31 cellular contexts compared by ENCODE assay signal in the genomic region with DNA sequence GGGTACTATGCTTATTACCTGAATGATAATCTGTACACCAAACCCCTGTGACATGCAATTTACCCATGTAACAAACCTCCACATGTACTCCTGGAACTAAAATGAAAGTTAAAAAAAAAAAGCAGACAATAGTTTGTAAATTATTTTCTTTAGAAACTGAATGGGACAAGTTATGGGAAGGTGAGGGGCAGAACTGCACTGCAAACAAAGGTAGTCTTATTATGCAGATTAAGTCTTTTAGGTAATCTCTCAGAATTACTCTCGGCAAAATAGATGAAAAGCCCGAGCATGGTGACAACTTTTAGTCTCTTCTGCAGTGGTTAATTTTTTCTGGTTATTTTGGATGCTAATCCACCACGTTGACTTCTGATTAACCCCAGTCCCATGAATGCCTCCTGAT.
"Had no signal": no experiment of that assay in that cellular context is flagged by ENCODE, and none has a peak within 500 bp of the region (broad histone marks: within the 10 kb centered on the region; RNA-seq: fewer than 3 reads in every experiment).

No MANE protein-coding gene starts in this region.

- H3K36me3 ChIP-seq: neural progenitor cell, ovary, uterus had no signal

- H3K9ac ChIP-seq: neural progenitor cell, parathyroid adenoma had no signal

- H3K27ac ChIP-seq: neural progenitor cell, ovary, parathyroid adenoma, psoas muscle, skin epidermis, spleen, suprapubic skin, testis, tibial artery, transverse colon, upper lobe of right lung, uterus had no signal

- H3K4me1 ChIP-seq: neural progenitor cell, parathyroid adenoma, psoas muscle, uterus had no signal

- H3K4me3 Mint-ChIP-seq: natural killer cell; nephron; neural progenitor cell; stimulated activated memory B cell treated with anti-CD40 and anti-IgM and Interleukin-4, amounts not matched to agents 10 μg/mL and 1 μg/mL and 100 μg/mL, for 72 hours; stimulated activated naive CD8-positive, alpha-beta T cell treated with anti-CD3 and anti-CD28 coated beads, Interleukin-15, amount 100 ng/mL, for 72 hours; type B pancreatic cell had no signal

- H3K9me3 Mint-ChIP-seq: natural killer cell, type B pancreatic cell had no signal

- H3K4me1 Mint-ChIP-seq: nephron, neural progenitor cell had no signal

- H3K27me3 Mint-ChIP-seq: progenitor cell of endocrine pancreas; stimulated activated memory B cell treated with anti-CD40 and anti-IgM and Interleukin-4, amounts not matched to agents 10 μg/mL and 1 μg/mL and 100 μg/mL, for 72 hours; stimulated activated naive CD8-positive, alpha-beta T cell treated with anti-CD3 and anti-CD28 coated beads, Interleukin-15, amount 100 ng/mL, for 72 hours had no signal

- H3K4me3 ChIP-seq: neural progenitor cell, ovary, psoas muscle, skin epidermis, smooth muscle cell, spleen, suprapubic skin, testis, tibial artery, transverse colon, upper lobe of right lung, uterus had no signal

- H3K9me3 ChIP-seq: ovary, psoas muscle, suprapubic skin, testis, tibial artery, transverse colon, upper lobe of right lung, uterus had no signal

- H3K27ac Mint-ChIP-seq: natural killer cell; nephron; neural progenitor cell; progenitor cell of endocrine pancreas; stimulated activated naive CD8-positive, alpha-beta T cell treated with anti-CD3 and anti-CD28 coated beads, Interleukin-15, amount 100 ng/mL, for 72 hours; type B pancreatic cell had no signal

- ATAC-seq: natural killer cell, right cardiac atrium, sciatic nerve, upper lobe of right lung had no signal

- H3K4me2 ChIP-seq: neural progenitor cell, smooth muscle cell had no signal

- H3K27me3 ChIP-seq: ovary, suprapubic skin, testis, tibial artery, transverse colon, upper lobe of right lung, uterus had no signal

- DNase-seq: natural killer cell; occipital lobe; ovary; posterior cingulate gyrus; psoas muscle; right cardiac atrium; spleen; stimulated activated CD4-positive, alpha-beta T cell treated with anti-CD3 and anti-CD28 coated beads, Interleukin-12 subunit alpha, Interleukin-12 subunit beta, amount 100 ng/mL, for 4 hours; stimulated activated CD4-positive, alpha-beta T cell treated with anti-CD3 and anti-CD28 coated beads, Interleukin-1b, Interleukin-23, amount 100 ng/mL, for 48 hours; stimulated activated CD4-positive, alpha-beta T cell treated with anti-CD3 and anti-CD28 coated beads, Interleukin-4, amount 100 ng/mL, for 1 hour; stimulated activated CD4-positive, alpha-beta T cell treated with anti-CD3 and anti-CD28 coated beads, Interleukin-4, amount 100 ng/mL, for 4 hours; stimulated activated CD8-positive, alpha-beta memory T cell treated with anti-CD3 and anti-CD28 coated beads, Interleukin-4, amount 100 ng/mL, for 48 hours; stimulated activated naive CD4-positive, alpha-beta T cell; stimulated activated naive CD8-positive, alpha-beta T cell treated with anti-CD3 and anti-CD28 coated beads, Interleukin-15, amount 100 ng/mL, for 72 hours; stimulated activated naive CD8-positive, alpha-beta T cell treated with anti-CD3 and anti-CD28 coated beads, Interleukin-15, Interleukin-2, amounts not matched to agents 100 U/mL and 50 U/mL, for 24 hours; substantia nigra; testis; tibial artery; transverse colon; upper lobe of right lung; uterus had no signal
